In the genomic region with DNA sequence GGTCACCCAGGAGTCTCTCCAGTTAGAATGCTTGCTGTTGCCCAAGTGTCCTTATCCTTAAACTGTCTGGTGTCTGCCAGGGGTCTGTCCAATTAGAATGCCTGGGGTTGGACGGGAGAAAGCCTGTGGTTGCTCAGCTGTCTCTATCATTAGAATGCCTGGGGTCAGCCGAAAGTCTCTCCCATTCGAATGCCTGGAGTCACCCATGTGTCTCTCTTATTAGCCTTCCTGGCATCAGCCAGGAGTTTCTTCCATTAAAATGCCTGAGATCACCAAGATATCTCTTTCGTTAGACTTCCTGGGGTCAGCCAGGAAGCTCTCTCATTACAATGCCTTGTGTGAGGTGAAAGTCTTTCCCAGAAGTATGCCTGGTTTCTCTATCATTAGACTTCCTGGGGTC, we compare ENCODE assay signal across 29 cellular contexts.
"Had no signal": no experiment of that assay in that cellular context is flagged by ENCODE, and none has a peak within 500 bp of the region (broad histone marks: within the 10 kb centered on the region; RNA-seq: fewer than 3 reads in every experiment).

No MANE protein-coding gene starts in this region.

- H3K27ac ChIP-seq: left lung, lower lobe of right lung, pancreas, prostate gland, sigmoid colon, tibial nerve, uterus had no signal

- H3K27me3 ChIP-seq: left lung, pancreas, sigmoid colon, tibial nerve, uterus had no signal

- H3K36me3 Mint-ChIP-seq: immature natural killer cell; stimulated activated memory B cell treated with anti-CD40 and anti-IgM and Interleukin-4, amounts not matched to agents 10 μg/mL and 1 μg/mL and 100 μg/mL, for 72 hours; type B pancreatic cell had no signal

- H3K27ac Mint-ChIP-seq: immature natural killer cell; naive thymus-derived CD8-positive, alpha-beta T cell; nephron; stimulated activated memory B cell treated with anti-CD40 and anti-IgM and Interleukin-4, amounts not matched to agents 10 μg/mL and 1 μg/mL and 100 μg/mL, for 72 hours; stimulated activated naive CD8-positive, alpha-beta T cell treated with anti-CD3 and anti-CD28 coated beads, Interleukin-15, amount 100 ng/mL, for 72 hours; type B pancreatic cell had no signal

- H3K9me3 ChIP-seq: prostate gland, uterus had no signal

- H3K4me3 ChIP-seq: left lung, lower lobe of right lung, pancreas, prostate gland, sigmoid colon, smooth muscle cell, tibial nerve, uterus had no signal

- H3K4me1 ChIP-seq: left lung, lower lobe of right lung, pancreas, prostate gland, sigmoid colon, tibial nerve, uterus had no signal

- ATAC-seq: left colon; left lung; lower lobe of right lung; naive thymus-derived CD8-positive, alpha-beta T cell; pancreas; right cardiac atrium; stimulated activated memory B cell treated with anti-CD40 and anti-IgM and Interleukin-4, amounts not matched to agents 10 μg/mL and 1 μg/mL and 100 μg/mL, for 72 hours; stimulated activated naive CD8-positive, alpha-beta T cell treated with anti-CD3 and anti-CD28 coated beads, Interleukin-15, amount 100 ng/mL, for 72 hours had no signal

- DNase-seq: hypothalamus; immature natural killer cell; kidney; left colon; left lung; lower lobe of right lung; mammary epithelial cell; mesenchymal stem cell; naive thymus-derived CD8-positive, alpha-beta T cell; nucleus accumbens; pancreas; posterior cingulate gyrus; retina; right cardiac atrium; sigmoid colon; stimulated activated CD4-positive, alpha-beta T cell treated with anti-CD3 and anti-CD28 coated beads, Interleukin-1b, Interleukin-23, amount 100 ng/mL, for 48 hours; stimulated activated CD4-positive, alpha-beta T cell treated with anti-CD3 and anti-CD28 coated beads, Interleukin-2, amount 100 ng/mL, for 48 hours; stimulated activated CD4-positive, alpha-beta T cell treated with anti-CD3 and anti-CD28 coated beads, Interleukin-4, amount 100 ng/mL, for 4 hours; stimulated activated CD8-positive, alpha-beta memory T cell treated with anti-CD3 and anti-CD28 coated beads, Interleukin-4, amount 100 ng/mL, for 48 hours; stimulated activated naive CD4-positive, alpha-beta T cell treated with Interleukin-2 at 50 U/mL for 16 hours; stimulated activated naive CD8-positive, alpha-beta T cell treated with anti-CD3 and anti-CD28 coated beads, Interleukin-15, amount 100 ng/mL, for 72 hours; substantia nigra; uterus had no signal

- H3K36me3 ChIP-seq: left lung, lower lobe of right lung, pancreas, prostate gland, sigmoid colon, tibial nerve, uterus had no signal
